In genomic region chr21:33648555-33648954, GRCh38 we compare ENCODE assay signal across 1 cellular context.
TF ChIP-seq lines count a peak whose summit lies in the region.

No MANE protein-coding gene starts in this region.

TF ChIP-seq in HEK293, 187 proteins besides CTCF, POLR2A, EP300 and RAD21 (continued from another document):
- no peak for TF ChIP-seq ZSCAN5A (tag by site-specific recombination; IDR thresholded peaks at IDR 0.05)
- TF ChIP-seq ZNF121 (tag by site-specific recombination; IDR thresholded peaks at IDR 0.05): peak; percentile 99
- TF ChIP-seq REST (tag by site-specific recombination; IDR thresholded peaks at IDR 0.05): no peak
- 0 out of 2 replicates have a peak, but pooled peaks have one; percentile 85 for TF ChIP-seq PRDM1 (tag by site-specific recombination; IDR thresholded peaks at IDR 0.05)
- TF ChIP-seq KLF9 (tag by site-specific recombination; IDR thresholded peaks at IDR 0.05; ENCODE audit: low read depth): no peak
- no peak for TF ChIP-seq PRDM6 (tag by site-specific recombination; IDR thresholded peaks at IDR 0.05)
- no peak for TF ChIP-seq RBAK (tag by site-specific recombination; IDR thresholded peaks at IDR 0.05)
TF ChIP-seq in HEK293: peak in this region for 3.
